10 cellular contexts compared by ENCODE assay signal in the genomic region with DNA sequence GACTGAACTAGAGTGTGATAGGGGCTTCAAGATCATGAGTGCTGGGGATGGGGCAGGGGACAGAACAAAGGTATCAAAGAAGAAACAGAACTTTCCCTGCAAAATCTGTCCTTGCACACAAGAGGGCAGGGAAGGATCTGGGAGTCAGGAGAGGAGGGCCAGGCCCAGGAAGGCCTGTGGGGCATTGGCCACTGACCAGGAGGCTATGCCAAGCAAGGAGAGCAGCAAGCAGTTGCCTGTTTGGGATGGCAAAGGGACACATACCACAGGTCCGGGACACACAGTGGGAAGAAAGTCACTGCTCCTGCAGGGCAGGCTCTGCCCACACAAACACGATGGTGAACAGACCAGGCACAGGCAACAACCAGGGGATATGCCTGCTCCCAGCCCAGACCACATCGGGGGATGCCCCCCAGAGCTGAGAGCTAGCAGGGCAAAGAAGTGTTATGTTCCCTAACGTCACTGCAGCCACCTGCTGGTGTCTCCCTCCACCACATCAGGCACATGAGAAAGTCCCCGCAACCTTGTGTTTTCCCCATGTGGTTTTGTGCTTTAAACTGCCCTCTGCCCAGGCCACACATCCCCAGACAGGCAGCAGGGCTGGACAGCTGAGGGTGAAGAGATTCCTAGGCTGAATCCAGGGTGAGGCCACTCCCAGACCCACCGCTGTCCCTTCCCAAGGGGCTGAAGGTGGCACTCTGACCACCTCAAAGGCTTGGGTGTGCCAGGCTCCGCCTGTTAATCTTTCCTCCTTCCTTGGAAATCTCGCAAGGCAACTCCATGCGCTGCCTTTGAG. TPM values are rescaled to one million over a fixed set of nuclear protein-coding genes. Genes with fewer than 3 reads are reported as not detected.
DNase-seq lines count a peak whose midpoint lies in the region; ATAC-seq and TF ChIP-seq lines count a peak whose summit lies in the region.
"Had no signal": no experiment of that assay in that cellular context is flagged by ENCODE, and none has a peak within 500 bp of the region (broad histone marks: within the 10 kb centered on the region; RNA-seq: fewer than 3 reads in every experiment).

No MANE protein-coding gene starts in this region.

- intact Hi-C loops in dorsolateral prefrontal cortex (cut with DNase I), result loop anchor here in 1 of 2 donors (5.0 kb wide), 2 partner anchors 252 to 348 kb away; partner anchors contain the start of gene KIF14

- peak overlapping the region in 7 of 59 donors; percentile 4 to 66 (median 12) for H3K27ac ChIP-seq in dorsolateral prefrontal cortex
- H3K27ac ChIP-seq: body of pancreas had no signal

- peak overlapping the region; percentile 17 for H3K27ac Mint-ChIP-seq in activated naive CD4-positive, alpha-beta T cell treated with anti-CD3 and anti-CD28 coated beads, Interleukin-2, amount 10 ng/mL, durations not matched to agents 7 days and 5 days
- peak overlapping the region; percentile 17 to 41 for H3K27ac Mint-ChIP-seq in T-cell

- H3K4me1 Mint-ChIP-seq in activated naive CD4-positive, alpha-beta T cell treated with anti-CD3 and anti-CD28 coated beads, Interleukin-2, amount 10 ng/mL, durations not matched to agents 7 days and 5 days, result no peaks in the 10 kb centered on the region
- H3K4me1 Mint-ChIP-seq in T-cell, result peaks cover 0 to 8% (median 2%) of the 10 kb centered on the region in 3 donors

- CTCF ChIA-PET in activated naive CD4-positive, alpha-beta T cell treated with anti-CD3 and anti-CD28 coated beads, Interleukin-2, amount 10 ng/mL, durations not matched to agents 7 days and 5 days (lab: Charles Lee), result interaction anchor here (2.7 to 4.3 kb wide), 7 partner anchors 10 to 149 kb away, joined by 11 to 101 read pairs (median 25); no protein-coding TSS in a partner anchor
- CTCF ChIA-PET in T-cell (lab: Charles Lee), result interaction anchor here (0.6 to 3.7 kb wide), 5 partner anchors 71 to 348 kb away, joined by 3 to 49 read pairs (median 3); no protein-coding TSS in a partner anchor

- POLR2A ChIA-PET in T-cell (lab: Charles Lee), result no interaction called here

- H3K9me3 Mint-ChIP-seq in activated naive CD4-positive, alpha-beta T cell treated with anti-CD3 and anti-CD28 coated beads, Interleukin-2, amount 10 ng/mL, durations not matched to agents 7 days and 5 days, result no peaks in the 10 kb centered on the region
- H3K9me3 Mint-ChIP-seq in T-cell, result no peaks in the 10 kb centered on the region

- H3K27me3 Mint-ChIP-seq in activated naive CD4-positive, alpha-beta T cell treated with anti-CD3 and anti-CD28 coated beads, Interleukin-2, amount 10 ng/mL, durations not matched to agents 7 days and 5 days, result no peaks in the 10 kb centered on the region
- no peaks in the 10 kb centered on the region for H3K27me3 Mint-ChIP-seq in T-cell

- TF ChIP-seq CTCF in dorsolateral prefrontal cortex (IDR thresholded peaks at IDR 0.05 in 54 of 56, conservative IDR thresholded peaks at IDR 0.05 in 2 of 56; ENCODE audit: low read depth in 1 of 56, partially characterized antibody in 56 of 56), result peak in 1 of 56 donors; percentile 10

- DNase-seq in activated naive CD4-positive, alpha-beta T cell treated with anti-CD3 and anti-CD28 coated beads, Interleukin-2, amount 10 ng/mL, durations not matched to agents 7 days and 5 days, result no peak
- no peak for DNase-seq in activated naive CD4-positive, alpha-beta T cell (lab: John Stamatoyannopoulos, UW)
- peak in 9 of 34 experiments; percentile 2 to 30 (median 11) for DNase-seq in T-cell
- peak; percentile 7 to 21 for DNase-seq in stimulated activated CD8-positive, alpha-beta memory T cell treated with anti-CD3 and anti-CD28 coated beads, Interleukin-7, amount 100 ng/mL, for 48 hours (ENCODE audit: extremely low read depth in 1 of 2, low read depth in 1 of 2)
- no peak for DNase-seq in germinal center (ENCODE audit: low spot score)
- no peak for DNase-seq in effector CD8-positive, alpha-beta T cell (lab: John Stamatoyannopoulos, UW)
- no peak for DNase-seq in dorsolateral prefrontal cortex
- DNase-seq: body of pancreas, mesenchymal stem cell had no signal

- no peak overlapping the region for H3K4me3 Mint-ChIP-seq in activated naive CD4-positive, alpha-beta T cell treated with anti-CD3 and anti-CD28 coated beads, Interleukin-2, amount 10 ng/mL, durations not matched to agents 7 days and 5 days
- H3K4me3 Mint-ChIP-seq in T-cell, result no peak overlapping the region

- peaks cover 36% of the 10 kb centered on the region for H3K36me3 Mint-ChIP-seq in activated naive CD4-positive, alpha-beta T cell treated with anti-CD3 and anti-CD28 coated beads, Interleukin-2, amount 10 ng/mL, durations not matched to agents 7 days and 5 days
- peaks cover 29% of the 10 kb centered on the region for H3K36me3 Mint-ChIP-seq in T-cell

- H3K4me3 ChIP-seq in dorsolateral prefrontal cortex, result no peak overlapping the region
- H3K4me3 ChIP-seq: body of pancreas had no signal

- no peaks in the 10 kb centered on the region for H3K27me3 ChIP-seq in dorsolateral prefrontal cortex
- H3K27me3 ChIP-seq: body of pancreas had no signal

- peak; percentile 71 for ATAC-seq in HG02763 (IDR thresholded peaks at IDR 0.05; ENCODE audit: unreplicated experiment)
- ATAC-seq in T-cell (replicated peaks in 1 of 4), result no peak
- ATAC-seq: body of pancreas had no signal

RNA-seq across cellular contexts. Expression of gene KIF21B, which starts 53.6 kb away (rescaled TPM):
- total RNA-seq in T-cell, result 100 to 1,000 TPM in 3 of 5 donors, 10 to 100 TPM in 2; 70.8 to 110 (median 101) TPM
- total RNA-seq in dorsolateral prefrontal cortex, result 10 to 100 TPM; 21.8 to 76.7 (median 45.0) TPM

Comparison
In these comparisons a context has a peak if more than half of its experiments do, and no peak if none do; other contexts are left out.
1. DNase-seq: peak in stimulated activated CD8-positive, alpha-beta memory T cell treated with anti-CD3 and anti-CD28 coated beads, Interleukin-7, amount 100 ng/mL, for 48 hours (2 of 2); none in activated naive CD4-positive, alpha-beta T cell treated with anti-CD3 and anti-CD28 coated beads, Interleukin-2, amount 10 ng/mL, durations not matched to agents 7 days and 5 days (single experiment), activated naive CD4-positive, alpha-beta T cell (0 of 4), germinal center (single experiment), effector CD8-positive, alpha-beta T cell (single experiment) and dorsolateral prefrontal cortex (0 of 10).